ENCODE assay signal across 8 cellular contexts in genomic region chr15:70259030-70259424, GRCh38.
DNase-seq lines count a peak whose midpoint lies in the region; ATAC-seq and TF ChIP-seq lines count a peak whose summit lies in the region.

No MANE protein-coding gene starts in this region.

- intact Hi-C loops in activated T-helper 1 cell treated with anti-CD3 and anti-CD28 coated beads, Interleukin-12 subunit alpha, Interleukin-12 subunit beta, Interleukin-2, Interleukin-4 antibody, amounts not matched to agents 30 ng/mL and 10 ng/mL and 1 ng/mL, durations not matched to agents 14 hours and 24 hours and 36 hours (cut with micrococcal nuclease), result loop anchor here (2.0 to 5.0 kb wide), 5 partner anchors 24 to 547 kb away; no protein-coding TSS in a partner anchor
- intact Hi-C loops in Right ventricle myocardium inferior (cut with DNase I), result no loop called here

- H3K4me1 Mint-ChIP-seq in activated T-helper 1 cell treated with anti-CD3 and anti-CD28 coated beads, Interleukin-12 subunit alpha, Interleukin-12 subunit beta, Interleukin-2, Interleukin-4 antibody, amounts not matched to agents 30 ng/mL and 10 ng/mL and 1 ng/mL, durations not matched to agents 14 hours and 24 hours and 36 hours (ENCODE audit: low read depth), result peaks cover 37% of the 10 kb centered on the region

- no peak overlapping the region for H3K27ac Mint-ChIP-seq in activated T-helper 1 cell treated with anti-CD3 and anti-CD28 coated beads, Interleukin-12 subunit alpha, Interleukin-12 subunit beta, Interleukin-2, Interleukin-4 antibody, amounts not matched to agents 30 ng/mL and 10 ng/mL and 1 ng/mL, durations not matched to agents 14 hours and 24 hours and 36 hours

- no peaks in the 10 kb centered on the region for H3K9me3 ChIP-seq in Loucy (ENCODE audit: insufficient read depth, low read depth, low read length)

- H3K27me3 ChIP-seq in Loucy (ENCODE audit: insufficient read depth, low read length, poor library complexity, severe bottlenecking), result no peaks in the 10 kb centered on the region

- H3K79me2 ChIP-seq in Loucy (ENCODE audit: insufficient read depth, low read length), result no peaks in the 10 kb centered on the region; the same call in 1 of the 2 replicates

- no peaks in the 10 kb centered on the region for H3K9me2 ChIP-seq in Loucy (replicated peaks; ENCODE audit: low read depth, low read length)

- peaks cover 64% of the 10 kb centered on the region for H3K4me1 ChIP-seq in Loucy (ENCODE audit: insufficient read depth, low read length, poor library complexity, severe bottlenecking)

- no peak for TF ChIP-seq CTCF in Loucy (conservative IDR thresholded peaks at IDR 0.05; ENCODE audit: low read length)

- H3K36me3 Mint-ChIP-seq in activated T-helper 1 cell treated with anti-CD3 and anti-CD28 coated beads, Interleukin-12 subunit alpha, Interleukin-12 subunit beta, Interleukin-2, Interleukin-4 antibody, amounts not matched to agents 30 ng/mL and 10 ng/mL and 1 ng/mL, durations not matched to agents 14 hours and 24 hours and 36 hours (ENCODE audit: low read depth), result peaks cover 2% of the 10 kb centered on the region

- peaks cover 50% of the 10 kb centered on the region for H3K27me3 Mint-ChIP-seq in activated T-helper 1 cell treated with anti-CD3 and anti-CD28 coated beads, Interleukin-12 subunit alpha, Interleukin-12 subunit beta, Interleukin-2, Interleukin-4 antibody, amounts not matched to agents 30 ng/mL and 10 ng/mL and 1 ng/mL, durations not matched to agents 14 hours and 24 hours and 36 hours (ENCODE audit: insufficient read depth)

- H3K4me2 ChIP-seq in Loucy (ENCODE audit: low read depth, low read length, poor library complexity, severe bottlenecking), result peak overlapping the region; percentile 75

- H3K4me3 Mint-ChIP-seq in activated T-helper 1 cell treated with anti-CD3 and anti-CD28 coated beads, Interleukin-12 subunit alpha, Interleukin-12 subunit beta, Interleukin-2, Interleukin-4 antibody, amounts not matched to agents 30 ng/mL and 10 ng/mL and 1 ng/mL, durations not matched to agents 14 hours and 24 hours and 36 hours, result peak overlapping the region; percentile 45

- no peaks in the 10 kb centered on the region for H4K20me1 ChIP-seq in Loucy (ENCODE audit: insufficient read depth, low read length, poor library complexity, severe bottlenecking)

- H3K4me3 ChIP-seq in Loucy (ENCODE audit: low read length, poor library complexity, severe bottlenecking) (peak overlapping the region; percentile 63), skeletal muscle cell (ENCODE audit: low read depth, low read length) (no peak overlapping the region)

- no peaks in the 10 kb centered on the region for H3K36me3 ChIP-seq in Loucy (ENCODE audit: insufficient read depth, low read length)

- no peaks in the 10 kb centered on the region for H3K9me3 Mint-ChIP-seq in activated T-helper 1 cell treated with anti-CD3 and anti-CD28 coated beads, Interleukin-12 subunit alpha, Interleukin-12 subunit beta, Interleukin-2, Interleukin-4 antibody, amounts not matched to agents 30 ng/mL and 10 ng/mL and 1 ng/mL, durations not matched to agents 14 hours and 24 hours and 36 hours

- DNase-seq in activated T-helper 1 cell treated with anti-CD3 and anti-CD28 coated beads, Interleukin-12 subunit alpha, Interleukin-12 subunit beta, Interleukin-2, Interleukin-4 antibody, amounts not matched to agents 30 ng/mL and 10 ng/mL and 1 ng/mL, durations not matched to agents 14 hours and 24 hours and 36 hours (ENCODE audit: low spot score), result peak; percentile 15
- DNase-seq in Right ventricle myocardium inferior (ENCODE audit: missing footprints) (peak; percentile 87), skeletal muscle cell (ENCODE audit: low read depth) (peak; percentile 50), HT-29 (ENCODE audit: low spot score) (no peak), NCI-H1930 (lab: John Stamatoyannopoulos, UW) (no peak)

- ATAC-seq in GM18502 (IDR thresholded peaks at IDR 0.05; ENCODE audit: poor library complexity, unreplicated experiment) (peak; percentile 33), Right ventricle myocardium inferior (peak; percentile 59), GM18519 (IDR thresholded peaks at IDR 0.05; ENCODE audit: low FRiP score, unreplicated experiment) (no peak)

- peak overlapping the region; percentile 81 for H3K9ac ChIP-seq in Loucy (ENCODE audit: low read depth, low read length, poor library complexity, severe bottlenecking)

- peak overlapping the region; percentile 11; the same call in 1 of the 2 replicates for H2AFZ ChIP-seq in Loucy (ENCODE audit: low read length)

- peaks cover 7% of the 10 kb centered on the region; the same call in 1 of the 2 replicates for H3F3A ChIP-seq in Loucy (ENCODE audit: low read depth)

Comparison
In these comparisons a context has a peak if more than half of its experiments do, and no peak if none do; other contexts are left out.
1. DNase-seq: peak in activated T-helper 1 cell treated with anti-CD3 and anti-CD28 coated beads, Interleukin-12 subunit alpha, Interleukin-12 subunit beta, Interleukin-2, Interleukin-4 antibody, amounts not matched to agents 30 ng/mL and 10 ng/mL and 1 ng/mL, durations not matched to agents 14 hours and 24 hours and 36 hours (single experiment), Right ventricle myocardium inferior (single experiment) and skeletal muscle cell (single experiment); none in HT-29 (single experiment) and NCI-H1930 (0 of 2).